32 cellular contexts compared by ENCODE assay signal in the genomic region with DNA sequence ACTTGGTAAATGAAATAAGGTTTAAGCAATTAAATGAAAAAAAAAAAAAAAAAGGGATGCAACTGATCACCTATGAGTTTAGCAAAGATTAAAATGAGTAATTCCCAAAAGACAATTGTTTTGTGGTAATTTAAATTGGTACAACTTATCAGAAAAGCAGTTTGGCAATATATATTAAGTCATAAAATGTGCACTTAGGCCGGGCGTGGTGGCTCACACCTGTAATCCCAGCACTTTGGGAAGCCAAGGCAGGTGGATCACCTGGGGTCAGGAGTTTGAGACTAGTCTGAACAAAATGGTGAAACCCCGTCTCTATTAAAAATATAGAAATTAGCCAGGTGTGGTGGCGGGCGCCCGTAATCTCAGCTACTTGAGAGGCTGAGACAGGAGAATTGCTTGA.
"Had no signal": no experiment of that assay in that cellular context is flagged by ENCODE, and none has a peak within 500 bp of the region (broad histone marks: within the 10 kb centered on the region; RNA-seq: fewer than 3 reads in every experiment).

No MANE protein-coding gene starts in this region.

- H3K27me3 ChIP-seq: adrenal gland, cardiac muscle cell had no signal

- ATAC-seq: activated CD4-positive, alpha-beta T cell treated with anti-CD3 and anti-CD28 coated beads for 36 hours; activated CD4-positive, CD25-positive, alpha-beta regulatory T cell treated with anti-CD3 and anti-CD28 coated beads, Interleukin-2, amount 50 U/mL, for 24 hours; activated CD8-positive, alpha-beta memory T cell treated with anti-CD3 and anti-CD28 coated beads, Interleukin-2, amount 10 ng/mL, durations not matched to agents 7 days and 5 days; activated CD8-positive, alpha-beta T cell treated with anti-CD3 and anti-CD28 coated beads, Interleukin-2, amount 10 ng/mL, durations not matched to agents 7 days and 5 days; activated naive CD4-positive, alpha-beta T cell treated with anti-CD3 and anti-CD28 coated beads, Interleukin-2, amount 50 U/mL, for 72 hours; WTC11 had no signal

- FAIRE-seq: bronchial epithelial cell had no signal

- DNase-seq: activated CD4-positive, alpha-beta memory T cell treated with anti-CD3 and anti-CD28 coated beads, Interleukin-2, amount 10 ng/mL, durations not matched to agents 7 days and 5 days; activated CD4-positive, alpha-beta T cell treated with anti-CD3 and anti-CD28 coated beads for 1 hour; activated CD4-positive, alpha-beta T cell treated with anti-CD3 and anti-CD28 coated beads for 36 hours; activated CD4-positive, alpha-beta T cell treated with anti-CD3 and anti-CD28 coated beads for 48 hours; activated CD4-positive, alpha-beta T cell treated with anti-CD3 and anti-CD28 coated beads, Interleukin-2, amount 10 ng/mL, durations not matched to agents 7 days and 5 days; activated CD4-positive, alpha-beta T cell treated with anti-CD3 and anti-CD28 coated beads, Interleukin-2, amount 50 U/mL, for 48 hours; activated CD4-positive, CD25-positive, alpha-beta regulatory T cell; activated CD8-positive, alpha-beta memory T cell treated with anti-CD3 and anti-CD28 coated beads for 24 hours; activated CD8-positive, alpha-beta memory T cell treated with anti-CD3 and anti-CD28 coated beads, Interleukin-2, amount 10 ng/mL, durations not matched to agents 7 days and 5 days; activated CD8-positive, alpha-beta memory T cell treated with anti-CD3 and anti-CD28 coated beads, Interleukin-2, amount 50 U/mL, for 48 hours; activated CD8-positive, alpha-beta T cell treated with anti-CD3 and anti-CD28 coated beads, Interleukin-2, amount 10 ng/mL, durations not matched to agents 7 days and 5 days; activated effector memory CD4-positive, alpha-beta T cell treated with Interleukin-2 at 50 U/mL for 16 hours; activated gamma-delta T cell; activated naive CD4-positive, alpha-beta T cell treated with anti-CD3 and anti-CD28 coated beads, Interleukin-2, amount 50 U/mL, for 16 hours; activated naive CD4-positive, alpha-beta T cell treated with Interleukin-2 at 50 U/mL for 16 hours; activated naive CD8-positive, alpha-beta T cell treated with anti-CD3 and anti-CD28 coated beads for 36 hours; activated T-cell treated with anti-CD3 and anti-CD28 coated beads, Interleukin-2, amount 50 U/mL, for 24 hours; activated T-cell treated with anti-CD3 and anti-CD28 coated beads, Interleukin-2, amount 50 U/mL, for 48 hours; adrenal gland; amniotic stem cell; aorta; caudate nucleus; cerebellar nuclear complex; T-helper 1 cell; T-helper 2 cell; T-helper 9 cell; WERI-Rb-1 had no signal

- H3K27ac ChIP-seq: adrenal gland, cardiac muscle cell, WERI-Rb-1 had no signal

- H3K36me3 ChIP-seq: adrenal gland, cardiac muscle cell, WERI-Rb-1 had no signal

- H3K4me3 ChIP-seq: adrenal gland, cardiac muscle cell had no signal
